2 cellular contexts compared by ENCODE assay signal in genomic region chr6:35488517-35488862, GRCh38.
TF ChIP-seq lines count a peak whose summit lies in the region.

No MANE protein-coding gene starts in this region.

TF ChIP-seq in GM23338, 12 proteins besides CTCF, POLR2A, EP300 and RAD21:
- TF ChIP-seq ZNF114 (CRISPR knock-in tag; IDR thresholded peaks at IDR 0.05), result no peak
- TF ChIP-seq EZH2phosphoT487 (IDR thresholded peaks at IDR 0.05; ENCODE audit: unreplicated experiment), result no peak
- no peak for TF ChIP-seq POLR2AphosphoS5 (IDR thresholded peaks at IDR 0.05; ENCODE audit: low read depth)
- no peak for TF ChIP-seq REST (IDR thresholded peaks at IDR 0.05; ENCODE audit: unreplicated experiment)

TF ChIP-seq in HEK293T, 16 proteins besides CTCF, POLR2A, EP300 and RAD21:
- TF ChIP-seq SP1 (IDR thresholded peaks at IDR 0.05), result no peak
- no peak for TF ChIP-seq L3MBTL2 (conservative IDR thresholded peaks at IDR 0.05)
- TF ChIP-seq PKNOX1 (IDR thresholded peaks at IDR 0.05), result no peak
